In genomic region chr12:14962180-14962579, GRCh38 we compare ENCODE assay signal across 11 cellular contexts. TPM values are rescaled to one million over a fixed set of nuclear protein-coding genes. Genes with fewer than 3 reads are reported as not detected.
A peak's percentile ranks its signal among the peaks of the same experiment; 100 is the strongest.
DNase-seq lines count a peak whose midpoint lies in the region; ATAC-seq, FAIRE-seq and TF ChIP-seq lines count a peak whose summit lies in the region.
"Had no signal": no experiment of that assay in that cellular context is flagged by ENCODE, and none has a peak within 500 bp of the region (broad histone marks: within the 10 kb centered on the region; RNA-seq: fewer than 3 reads in every experiment).

No MANE protein-coding gene starts in this region.

- peak; percentile 42 for FAIRE-seq in endothelial cell of umbilical vein (lab: Jason Lieb, UNC)
- FAIRE-seq: pancreas had no signal

- peak overlapping the region; percentile 97 for H3K4me3 Mint-ChIP-seq in activated T-cell treated with anti-CD3 and anti-CD28 coated beads, Interleukin-2, amount 50 U/mL, for 4 hours

- H3K4me2 ChIP-seq in endothelial cell of umbilical vein (ENCODE audit: insufficient read depth, low read length): peak overlapping the region; percentile 98

- no peak overlapping the region for H3K4me3 ChIP-seq in RWPE2 (ENCODE audit: severe bottlenecking)
- H3K4me3 ChIP-seq in endothelial cell of umbilical vein (replicated peaks in 1 of 3; ENCODE audit: insufficient read depth in 1 of 3, low read depth in 1 of 3, low read length in 3 of 3): peak overlapping the region; percentile 57 to 78 (median 64)
- H3K4me3 ChIP-seq in subcutaneous abdominal adipose tissue (ENCODE audit: low read depth in 1 of 5, low read length in 5 of 5): peak overlapping the region; percentile 65 to 76 (median 74)
- no peak overlapping the region for H3K4me3 ChIP-seq in foreskin fibroblast (ENCODE audit: low read depth in 1 of 2, low read length in 2 of 2)

- H3K9me3 ChIP-seq in RWPE2 (ENCODE audit: severe bottlenecking) (no peaks in the 10 kb centered on the region), endothelial cell of umbilical vein (replicated peaks; ENCODE audit: control insufficient read depth, insufficient read depth, low read length) (no peaks in the 10 kb centered on the region), subcutaneous abdominal adipose tissue (ENCODE audit: control insufficient read depth in 5 of 5, low read length in 5 of 5) (no peaks in the 10 kb centered on the region)
- H3K9me3 ChIP-seq: pancreas had no signal

- peak overlapping the region; percentile 62 for H2AFZ ChIP-seq in endothelial cell of umbilical vein (ENCODE audit: low read depth, low read length)

- H3K36me3 Mint-ChIP-seq in activated T-cell treated with anti-CD3 and anti-CD28 coated beads, Interleukin-2, amount 50 U/mL, for 4 hours (ENCODE audit: insufficient read depth): no peaks in the 10 kb centered on the region

- no peak for ATAC-seq in activated T-cell treated with anti-CD3 and anti-CD28 coated beads, Interleukin-2, amount 50 U/mL, for 4 hours
- ATAC-seq in RWPE2 (ENCODE audit: low read depth): no peak

- POLR2A ChIA-PET in endothelial cell of umbilical vein (lab: Charles Lee): interaction anchor here (1.0 kb wide), 1 partner anchor 14 kb away, joined by 3 read pairs; no protein-coding TSS in a partner anchor

- H3K27ac ChIP-seq in RWPE2 (ENCODE audit: poor library complexity, severe bottlenecking) (peak overlapping the region; percentile 94), endothelial cell of umbilical vein (ENCODE audit: insufficient read depth, low read depth, low read length) (peak overlapping the region; percentile 80), subcutaneous abdominal adipose tissue (ENCODE audit: low read depth, low read length) (peak overlapping the region; percentile 19)

- H3K9me3 Mint-ChIP-seq in activated T-cell treated with anti-CD3 and anti-CD28 coated beads, Interleukin-2, amount 50 U/mL, for 4 hours: no peaks in the 10 kb centered on the region

- intact Hi-C loops in endothelial cell of umbilical vein (cut with micrococcal nuclease): no loop called here

- CTCF ChIA-PET in endothelial cell of umbilical vein (lab: Charles Lee): interaction anchor here (0.8 to 1.5 kb wide), 3 partner anchors 14 to 116 kb away, joined by 4 to 6 read pairs (median 4); no protein-coding TSS in a partner anchor

- no peak for TF ChIP-seq POLR2A in endothelial cell of umbilical vein (IDR thresholded peaks at IDR 0.05; ENCODE audit: low read depth, low read length)

- H3K9me1 ChIP-seq in endothelial cell of umbilical vein (replicated peaks; ENCODE audit: control insufficient read depth, extremely low read depth, insufficient read depth, low read length): no peaks in the 10 kb centered on the region

- peaks cover 41% of the 10 kb centered on the region for H3K79me2 ChIP-seq in endothelial cell of umbilical vein (ENCODE audit: control insufficient read depth, insufficient read depth, low read length)

- dilution Hi-C loops in endothelial cell of umbilical vein (cut with MboI; ENCODE audit: extremely low pct_ligation_motif_present, low sequenced_read_pairs): no loop called here

- H3K27me3 ChIP-seq in RWPE2 (ENCODE audit: insufficient read depth, poor library complexity, severe bottlenecking) (no peaks in the 10 kb centered on the region), endothelial cell of umbilical vein (ENCODE audit: control insufficient read depth in 2 of 2, insufficient read depth in 2 of 2, low read length in 2 of 2) (no peaks in the 10 kb centered on the region), subcutaneous abdominal adipose tissue (ENCODE audit: control insufficient read depth in 5 of 5, insufficient read depth in 4 of 5, low read length in 5 of 5) (peaks cover 0 to 2% (median 0%) of the 10 kb centered on the region in 5 donors)
- H3K27me3 ChIP-seq: pancreas had no signal

- H3K9ac ChIP-seq in endothelial cell of umbilical vein (replicated peaks; ENCODE audit: extremely low read depth, insufficient read depth, low read length) (peak overlapping the region; percentile 93), subcutaneous abdominal adipose tissue (ENCODE audit: low read length in 5 of 5) (peak overlapping the region in 3 of 5 donors; percentile 35 to 64 (median 56))

- TF ChIP-seq CTCF in RWPE2 (IDR thresholded peaks at IDR 0.05; ENCODE audit: poor library complexity, severe bottlenecking) (no peak), endothelial cell of umbilical vein (IDR thresholded peaks at IDR 0.05; ENCODE audit: extremely low read depth in 1 of 2, insufficient read depth in 1 of 2, low read depth in 1 of 2, low read length in 2 of 2) (no peak), foreskin fibroblast (IDR thresholded peaks at IDR 0.05; ENCODE audit: low read depth, low read length) (no peak)

- H3K36me3 ChIP-seq in RWPE2 (ENCODE audit: low read depth): no peaks in the 10 kb centered on the region
- H3K36me3 ChIP-seq in endothelial cell of umbilical vein (ENCODE audit: control insufficient read depth in 2 of 2, extremely low read depth in 1 of 2, insufficient read depth in 2 of 2, low read length in 2 of 2): no peaks in the 10 kb centered on the region
- H3K36me3 ChIP-seq in subcutaneous abdominal adipose tissue (ENCODE audit: control insufficient read depth in 5 of 5, insufficient read depth in 5 of 5, low read length in 5 of 5): no peaks in the 10 kb centered on the region
- H3K36me3 ChIP-seq: pancreas had no signal

- no peak for DNase-seq in activated T-cell treated with anti-CD3 and anti-CD28 coated beads, Interleukin-2, amount 50 U/mL, for 4 hours
- no peak for DNase-seq in activated T-cell treated with anti-CD3 and anti-CD28 coated beads, Interleukin-2, amount 50 U/mL, for 1 hour
- DNase-seq in RWPE2 (ENCODE audit: low spot score) (no peak), endothelial cell of umbilical vein (ENCODE audit: low read depth, low spot score) (peak; percentile 58), foreskin fibroblast (no peak), AG08396 (ENCODE audit: low spot score) (no peak), pons (ENCODE audit: low spot score) (no peak)
- DNase-seq: NCI-H446 had no signal

- peaks cover 10% of the 10 kb centered on the region for H3K4me1 ChIP-seq in RWPE2 (ENCODE audit: insufficient read depth, poor library complexity, severe bottlenecking)
- H3K4me1 ChIP-seq in endothelial cell of umbilical vein (ENCODE audit: control insufficient read depth, extremely low read depth, insufficient read depth, low read length): peaks cover 42% of the 10 kb centered on the region
- peaks cover 0 to 47% (median 21%) of the 10 kb centered on the region in 5 donors for H3K4me1 ChIP-seq in subcutaneous abdominal adipose tissue (ENCODE audit: control insufficient read depth in 5 of 5, insufficient read depth in 5 of 5, low read length in 5 of 5)

- TSS peak; percentile 85 for BruUV-seq in endothelial cell of umbilical vein (replicated peaks; lab: Mats Ljungman, UMichigan)

- H3K27me3 Mint-ChIP-seq in activated T-cell treated with anti-CD3 and anti-CD28 coated beads, Interleukin-2, amount 50 U/mL, for 4 hours (ENCODE audit: low read depth): no peaks in the 10 kb centered on the region

- no peaks in the 10 kb centered on the region for H4K20me1 ChIP-seq in endothelial cell of umbilical vein (replicated peaks; ENCODE audit: control insufficient read depth, extremely low read depth, insufficient read depth, low read length)

- peaks cover 69% of the 10 kb centered on the region for H3K4me1 Mint-ChIP-seq in activated T-cell treated with anti-CD3 and anti-CD28 coated beads, Interleukin-2, amount 50 U/mL, for 4 hours (ENCODE audit: low read depth)

TF ChIP-seq in endothelial cell of umbilical vein, 7 proteins besides CTCF, POLR2A, EP300 and RAD21 (continues in another document):
- TF ChIP-seq FOS (IDR thresholded peaks at IDR 0.05; ENCODE audit: borderline replicate concordance, insufficient read depth, low read length) (no peak), MAX (IDR thresholded peaks at IDR 0.05; ENCODE audit: insufficient read depth, insufficient read length) (no peak), MYC (IDR thresholded peaks at IDR 0.05; ENCODE audit: low read depth, low read length) (no peak)

RNA-seq across cellular contexts. Expression of gene ARHGDIB, which starts 0.8 kb away (rescaled TPM):
- 100 to 1,000 TPM; 241 to 278 (median 247) TPM for total RNA-seq in activated T-cell treated with anti-CD3 and anti-CD28 coated beads, Interleukin-2, amount 50 U/mL, for 4 hours
- 483 and 550 TPM in 2 replicates for total RNA-seq in endothelial cell of umbilical vein
- polyA plus RNA-seq in endothelial cell of umbilical vein: 1,200 and 1,245 TPM in 2 replicates
- 1,171 and 1,649 TPM in 2 replicates for polyA plus RNA-seq in endothelial cell of umbilical vein (2011; cell fraction: cytosol; rRNA removed)
- polyA plus RNA-seq in endothelial cell of umbilical vein (2011; cell fraction: nucleus; rRNA removed): 559 and 560 TPM in 2 replicates
- polyA plus RNA-seq in endothelial cell of umbilical vein (2012): 796 and 1,005 TPM in 2 replicates
- polyA minus RNA-seq in endothelial cell of umbilical vein: 805 and 875 TPM in 2 replicates
- not detected for polyA minus RNA-seq in endothelial cell of umbilical vein (2011; cell fraction: cytosol; rRNA and poly(A)+ RNA removed)
- polyA minus RNA-seq in endothelial cell of umbilical vein (2011; cell fraction: nucleus; rRNA and poly(A)+ RNA removed): 185 and 242 TPM in 2 replicates

RNA-seq across cellular contexts. Expression of gene PDE6H, which starts 10.7 kb away (rescaled TPM):
- not detected for total RNA-seq in activated T-cell treated with anti-CD3 and anti-CD28 coated beads, Interleukin-2, amount 50 U/mL, for 4 hours
- total RNA-seq in endothelial cell of umbilical vein: not detected in 2 replicates
- not detected in 2 replicates for polyA plus RNA-seq in endothelial cell of umbilical vein
- not detected in 2 replicates for polyA plus RNA-seq in endothelial cell of umbilical vein (2011; cell fraction: cytosol; rRNA removed)
- polyA plus RNA-seq in endothelial cell of umbilical vein (2011; cell fraction: nucleus; rRNA removed): not detected in 2 replicates
- not detected in 2 replicates for polyA plus RNA-seq in endothelial cell of umbilical vein (2012)
- not detected in 2 replicates for polyA minus RNA-seq in endothelial cell of umbilical vein
- polyA minus RNA-seq in endothelial cell of umbilical vein (2011; cell fraction: cytosol; rRNA and poly(A)+ RNA removed): not detected
- polyA minus RNA-seq in endothelial cell of umbilical vein (2011; cell fraction: nucleus; rRNA and poly(A)+ RNA removed): not detected in 2 replicates
- total RNA-seq: pancreas had no signal
- polyA plus RNA-seq: AG04450, pancreas had no signal

RNA-seq across cellular contexts. Expression of gene ERP27, which starts 23.8 kb away (rescaled TPM):
- under 1 TPM; 0.24 to 0.35 (median 0.25) TPM for total RNA-seq in activated T-cell treated with anti-CD3 and anti-CD28 coated beads, Interleukin-2, amount 50 U/mL, for 4 hours
- total RNA-seq in endothelial cell of umbilical vein: 0.88 and 1.4 TPM in 2 replicates
- 0.67 and 0.70 TPM in 2 replicates for polyA plus RNA-seq in endothelial cell of umbilical vein
- 0.75 and 0.98 TPM in 2 replicates for polyA plus RNA-seq in endothelial cell of umbilical vein (2011; cell fraction: cytosol; rRNA removed)
- 2.5 and 3.4 TPM in 2 replicates for polyA plus RNA-seq in endothelial cell of umbilical vein (2011; cell fraction: nucleus; rRNA removed)
- polyA plus RNA-seq in endothelial cell of umbilical vein (2012): 0.62 and 0.68 TPM in 2 replicates
- 1.9 and 2.9 TPM in 2 replicates for polyA minus RNA-seq in endothelial cell of umbilical vein
- not detected for polyA minus RNA-seq in endothelial cell of umbilical vein (2011; cell fraction: cytosol; rRNA and poly(A)+ RNA removed)
- 6.1 and 8.8 TPM in 2 replicates for polyA minus RNA-seq in endothelial cell of umbilical vein (2011; cell fraction: nucleus; rRNA and poly(A)+ RNA removed)
- polyA plus RNA-seq: AG04450 had no signal

Comparison
In these comparisons a context has a peak if more than half of its experiments do, and no peak if none do; other contexts are left out.
1. H3K27ac ChIP-seq: peak in every context shown above with its lines; median percentile 94 in RWPE2; 80 in endothelial cell of umbilical vein; 19 in subcutaneous abdominal adipose tissue.
2. H3K4me3 ChIP-seq: peak in endothelial cell of umbilical vein (3 of 3) and subcutaneous abdominal adipose tissue (5 of 5); none in RWPE2 (single experiment) and foreskin fibroblast (0 of 2).